Comparison of ENCODE assay signal across 1 cellular context in genomic region chr6:49553353-49553752, GRCh38.
TF ChIP-seq lines count a peak whose summit lies in the region.

No MANE protein-coding gene starts in this region.

TF ChIP-seq in IMR-90, 13 proteins besides CTCF, POLR2A, EP300 and RAD21:
- no peak for TF ChIP-seq MAZ (IDR thresholded peaks at IDR 0.05; ENCODE audit: borderline replicate concordance, low read depth, low read length)
- no peak for TF ChIP-seq MAFK (IDR thresholded peaks at IDR 0.05; ENCODE audit: low read depth, low read length)
- TF ChIP-seq CHD1 (IDR thresholded peaks at IDR 0.05; ENCODE audit: low read depth, low read length), result no peak
- no peak for TF ChIP-seq SMC3 (IDR thresholded peaks at IDR 0.05; ENCODE audit: low read depth, low read length)
- TF ChIP-seq RCOR1 (IDR thresholded peaks at IDR 0.05; ENCODE audit: insufficient replicate concordance, low read length), result no peak
- no peak for TF ChIP-seq BHLHE40 (IDR thresholded peaks at IDR 0.05; ENCODE audit: low read depth, low read length)
- no peak for TF ChIP-seq NFE2L2 (IDR thresholded peaks at IDR 0.05; ENCODE audit: low read depth, low read length)
- TF ChIP-seq, protein P1, sequence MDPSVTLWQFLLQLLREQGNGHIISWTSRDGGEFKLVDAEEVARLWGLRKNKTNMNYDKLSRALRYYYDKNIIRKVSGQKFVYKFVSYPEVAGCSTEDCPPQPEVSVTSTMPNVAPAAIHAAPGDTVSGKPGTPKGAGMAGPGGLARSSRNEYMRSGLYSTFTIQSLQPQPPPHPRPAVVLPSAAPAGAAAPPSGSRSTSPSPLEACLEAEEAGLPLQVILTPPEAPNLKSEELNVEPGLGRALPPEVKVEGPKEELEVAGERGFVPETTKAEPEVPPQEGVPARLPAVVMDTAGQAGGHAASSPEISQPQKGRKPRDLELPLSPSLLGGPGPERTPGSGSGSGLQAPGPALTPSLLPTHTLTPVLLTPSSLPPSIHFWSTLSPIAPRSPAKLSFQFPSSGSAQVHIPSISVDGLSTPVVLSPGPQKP (IDR thresholded peaks at IDR 0.05; ENCODE audit: borderline replicate concordance, low read depth, low read length), result no peak
- TF ChIP-seq RFX5 (IDR thresholded peaks at IDR 0.05; ENCODE audit: low read depth, low read length), result no peak
- no peak for TF ChIP-seq MXI1 (IDR thresholded peaks at IDR 0.05; ENCODE audit: borderline replicate concordance, low read depth, low read length)
- no peak for TF ChIP-seq FOS (IDR thresholded peaks at IDR 0.05; ENCODE audit: low read depth, low read length)
- no peak for TF ChIP-seq CEBPB (IDR thresholded peaks at IDR 0.05; ENCODE audit: low read depth, low read length)
- TF ChIP-seq USF2 (IDR thresholded peaks at IDR 0.05; ENCODE audit: low read depth, low read length), result no peak
